Comparison of ENCODE assay signal across 10 cellular contexts in genomic region chr4:155639674-155640529, GRCh38. TPM values are rescaled to one million over a fixed set of nuclear protein-coding genes. Genes with fewer than 3 reads are reported as not detected.
A peak's percentile ranks its signal among the peaks of the same experiment; 100 is the strongest.
DNase-seq lines count a peak whose midpoint lies in the region; ATAC-seq, FAIRE-seq and TF ChIP-seq lines count a peak whose summit lies in the region.
"Had no signal": no experiment of that assay in that cellular context is flagged by ENCODE, and none has a peak within 500 bp of the region (broad histone marks: within the 10 kb centered on the region; RNA-seq: fewer than 3 reads in every experiment).

No MANE protein-coding gene starts in this region.

- H3K36me3 Mint-ChIP-seq in activated naive CD8-positive, alpha-beta T cell treated with anti-CD3 and anti-CD28 coated beads, Interleukin-2, amount 10 ng/mL, durations not matched to agents 7 days and 5 days, result no peaks in the 10 kb centered on the region

- peaks cover 1% of the 10 kb centered on the region for H3K9me3 Mint-ChIP-seq in activated naive CD8-positive, alpha-beta T cell treated with anti-CD3 and anti-CD28 coated beads, Interleukin-2, amount 10 ng/mL, durations not matched to agents 7 days and 5 days

- no peak for TF ChIP-seq CTCF in GM06990 (IDR thresholded peaks at IDR 0.05; ENCODE audit: insufficient read depth, low read length, poor library complexity, severe bottlenecking)

- H3K27me3 Mint-ChIP-seq in activated naive CD8-positive, alpha-beta T cell treated with anti-CD3 and anti-CD28 coated beads, Interleukin-2, amount 10 ng/mL, durations not matched to agents 7 days and 5 days, result peaks cover 3% of the 10 kb centered on the region

- H3K27me3 ChIP-seq in GM06990 (replicated peaks; ENCODE audit: control insufficient read depth, insufficient read depth, low read length) (no peaks in the 10 kb centered on the region), small intestine (ENCODE audit: control insufficient read depth in 2 of 2, insufficient read depth in 2 of 2, low read length in 2 of 2) (no peaks in the 10 kb centered on the region)

- H3K4me3 ChIP-seq in GM06990 (replicated peaks; ENCODE audit: low read depth, low read length) (no peak overlapping the region), small intestine (ENCODE audit: low read depth in 1 of 2, low read length in 2 of 2) (no peak overlapping the region)

- ATAC-seq in GM19397 (IDR thresholded peaks at IDR 0.05; ENCODE audit: unreplicated experiment), result peak; percentile 78
- ATAC-seq in HG03135 (IDR thresholded peaks at IDR 0.05; ENCODE audit: unreplicated experiment), result peak; percentile 78
- ATAC-seq in activated naive CD8-positive, alpha-beta T cell treated with anti-CD3 and anti-CD28 coated beads, Interleukin-2, amount 10 ng/mL, durations not matched to agents 7 days and 5 days (ENCODE audit: low read depth), result peak; percentile 39

- H3K4me3 Mint-ChIP-seq in activated naive CD8-positive, alpha-beta T cell treated with anti-CD3 and anti-CD28 coated beads, Interleukin-2, amount 10 ng/mL, durations not matched to agents 7 days and 5 days, result peak overlapping the region; percentile 13

- POLR2A ChIA-PET in activated naive CD8-positive, alpha-beta T cell treated with anti-CD3 and anti-CD28 coated beads, Interleukin-2, amount 10 ng/mL, durations not matched to agents 7 days and 5 days (lab: Charles Lee), result no interaction called here

- 58 to 77% (median 64%) methylated on average over 3 of the region's 3 CpGs for WGBS in small intestine, 3 donors

- peaks cover 12% of the 10 kb centered on the region for H3K4me1 Mint-ChIP-seq in activated naive CD8-positive, alpha-beta T cell treated with anti-CD3 and anti-CD28 coated beads, Interleukin-2, amount 10 ng/mL, durations not matched to agents 7 days and 5 days

- H3K27ac ChIP-seq in small intestine (ENCODE audit: low read depth in 1 of 2, low read length in 1 of 2), result peak overlapping the region in 1 of 2 donors; percentile 6

- H3K36me3 ChIP-seq in GM06990 (ENCODE audit: control insufficient read depth, insufficient read depth, low read length) (no peaks in the 10 kb centered on the region), small intestine (ENCODE audit: control insufficient read depth in 2 of 2, insufficient read depth in 2 of 2, low read length in 2 of 2) (no peaks in the 10 kb centered on the region)

- no peak overlapping the region for H3K27ac Mint-ChIP-seq in activated naive CD8-positive, alpha-beta T cell treated with anti-CD3 and anti-CD28 coated beads, Interleukin-2, amount 10 ng/mL, durations not matched to agents 7 days and 5 days

- no peaks in the 10 kb centered on the region for H3K9me3 ChIP-seq in small intestine (ENCODE audit: control insufficient read depth, low read depth)

- no peaks in the 10 kb centered on the region for H3K4me1 ChIP-seq in small intestine (ENCODE audit: control insufficient read depth in 2 of 2, insufficient read depth in 1 of 2, low read depth in 1 of 2, low read length in 1 of 2)

- DNase-seq in GM06990 (ENCODE audit: extremely low read depth, insufficient read length) (peak; percentile 19), T1000 (lab: John Stamatoyannopoulos, UW) (no peak), small intestine (no peak), NCI-H510A (lab: John Stamatoyannopoulos, UW) (no peak)
- DNase-seq in activated naive CD8-positive, alpha-beta T cell treated with anti-CD3 and anti-CD28 coated beads, Interleukin-2, amount 10 ng/mL, durations not matched to agents 7 days and 5 days, result no peak
- DNase-seq in activated CD8-positive, alpha-beta memory T cell treated with anti-CD3 and anti-CD28 coated beads, Interleukin-2, amount 50 U/mL, for 48 hours, result no peak
- DNase-seq: activated naive CD4-positive, alpha-beta T cell treated with Interleukin-2 at 50 U/mL for 16 hours; NCI-H345 had no signal

- no peak for FAIRE-seq in small intestine (lab: Jason Lieb, UNC)

RNA-seq across cellular contexts. Expression of gene GUCY1A1, which starts 26.7 kb away (rescaled TPM):
- not detected for total RNA-seq in activated naive CD8-positive, alpha-beta T cell treated with anti-CD3 and anti-CD28 coated beads, Interleukin-2, amount 10 ng/mL, durations not matched to agents 7 days and 5 days
- 1 to 10 TPM; 1.3 to 8.1 (median 5.9) TPM for polyA plus RNA-seq in small intestine
